Comparison of ENCODE assay signal across 8 cellular contexts in genomic region chr6:26065952-26066380, GRCh38. TPM values are rescaled to one million over a fixed set of nuclear protein-coding genes. Genes with fewer than 3 reads are reported as not detected.
A peak's percentile ranks its signal among the peaks of the same experiment; 100 is the strongest.
DNase-seq lines count a peak whose midpoint lies in the region; ATAC-seq, FAIRE-seq and TF ChIP-seq lines count a peak whose summit lies in the region.

No MANE protein-coding gene starts in this region.

- no TSS peak for BruUV-seq in A673 (replicated peaks; lab: Mats Ljungman, UMichigan)

- H3K4me1 ChIP-seq in A673 (ENCODE audit: insufficient read depth, low read length, poor library complexity, severe bottlenecking) (peaks cover 3% of the 10 kb centered on the region), kidney (ENCODE audit: control insufficient read depth in 1 of 2, insufficient read depth in 1 of 2, low read depth in 1 of 2, low read length in 2 of 2) (no peaks in the 10 kb centered on the region)

- no peaks in the 10 kb centered on the region for H3K27me3 ChIP-seq in A673 (replicated peaks; ENCODE audit: insufficient read depth, low read depth, low read length, poor library complexity)

- peak; percentile 97 for FAIRE-seq in kidney (lab: Jason Lieb, UNC)

- intact Hi-C loops in A673 (cut with micrococcal nuclease; ENCODE audit: unreplicated experiment) (loop anchor here (1.0 kb wide), 1 partner anchor 31 kb away; no protein-coding TSS in a partner anchor), kidney (cut with DNase I) (no loop called here)

- POLR2A ChIA-PET in A673 (lab: Charles Lee; ENCODE audit: low non-redundant PET), result interaction anchor here (0.6 to 0.9 kb wide), 2 partner anchors 133 kb away, joined by 3 read pairs; a partner anchor contains a TSS

- TF ChIP-seq CTCF in A673 (conservative IDR thresholded peaks at IDR 0.05; ENCODE audit: low read depth, low read length), result peak; percentile 88
- TF ChIP-seq CTCF in GM12875 (IDR thresholded peaks at IDR 0.05; ENCODE audit: borderline replicate concordance, insufficient read depth, low read depth, low read length), result peak; percentile 70
- TF ChIP-seq CTCF in cardiac fibroblast (IDR thresholded peaks at IDR 0.05; ENCODE audit: low read depth, low read length), result peak; percentile 83
- TF ChIP-seq CTCF in kidney (IDR thresholded peaks at IDR 0.05; ENCODE audit: borderline replicate concordance, extremely low read depth, insufficient read depth), result peak; percentile 92

- peak overlapping the region; percentile 16 for H3K27ac ChIP-seq in A673 (ENCODE audit: low read depth, low read length, poor library complexity, severe bottlenecking)
- peak overlapping the region in 1 of 2 donors; percentile 13 for H3K27ac ChIP-seq in kidney (ENCODE audit: low read depth in 2 of 2, low read length in 2 of 2)

- H3K36me3 ChIP-seq in A673 (ENCODE audit: insufficient read depth, low read length, poor library complexity, severe bottlenecking) (no peaks in the 10 kb centered on the region), kidney (ENCODE audit: control insufficient read depth in 1 of 2, insufficient read depth in 2 of 2, low read length in 2 of 2) (no peaks in the 10 kb centered on the region)

- DNase-seq in A673 (ENCODE audit: low spot score), result peak; percentile 92
- DNase-seq in NAMALWA (ENCODE audit: low spot score), result peak; percentile 92
- peak; percentile 20 to 84 for DNase-seq in SW 1271 (lab: John Stamatoyannopoulos, UW)
- peak; percentile 90 for DNase-seq in cardiac fibroblast (ENCODE audit: low read depth in 2 of 2)
- no peak for DNase-seq in kidney
- DNase-seq in stimulated activated CD8-positive, alpha-beta memory T cell treated with anti-CD3 and anti-CD28 coated beads, Interleukin-7, amount 100 ng/mL, for 4 hours (ENCODE audit: low read depth in 2 of 2), result peak; percentile 24 to 27

- ATAC-seq in HG02642 (IDR thresholded peaks at IDR 0.05; ENCODE audit: poor library complexity, unreplicated experiment), result peak; percentile 88

- CTCF ChIA-PET in A673 (lab: Charles Lee), result interaction anchor here (0.5 to 1.3 kb wide), 2 partner anchors 32 to 207 kb away, joined by 4 to 5 read pairs; a partner anchor contains a TSS

- H3K9me3 ChIP-seq in A673 (ENCODE audit: low read depth, low read length, poor library complexity, severe bottlenecking), result no peaks in the 10 kb centered on the region
- no peaks in the 10 kb centered on the region for H3K9me3 ChIP-seq in kidney (ENCODE audit: control insufficient read depth in 1 of 2, low read length in 2 of 2)

- peak overlapping the region in 1 of 2 donors; percentile 51 for H3K9ac ChIP-seq in kidney (ENCODE audit: low read length in 2 of 2)

- H3K4me3 ChIP-seq in A673 (ENCODE audit: low read depth, low read length, poor library complexity, severe bottlenecking), result no peak overlapping the region
- H3K4me3 ChIP-seq in GM12875 (ENCODE audit: low read depth, low read length), result no peak overlapping the region
- H3K4me3 ChIP-seq in cardiac fibroblast (replicated peaks in 1 of 2; ENCODE audit: low read depth in 2 of 2, low read length in 2 of 2), result no peak overlapping the region
- H3K4me3 ChIP-seq in kidney (ENCODE audit: low read length in 2 of 2), result peak overlapping the region; percentile 25 to 38

RNA-seq across cellular contexts. Expression of gene HFE, which starts 21.3 kb away (rescaled TPM):
- total RNA-seq in A673 (2021), result 7.8 and 11.5 TPM in 2 replicates
- 10.6 TPM for total RNA-seq in kidney
- 6.3 TPM for polyA plus RNA-seq in kidney (ENCODE audit: insufficient read depth, low read depth, low replicate concordance)

Comparison
In these comparisons a context has a peak if more than half of its experiments do, and no peak if none do; other contexts are left out.
1. H3K4me3 ChIP-seq: peak in kidney (2 of 2); none in A673 (single experiment), GM12875 (single experiment) and cardiac fibroblast (0 of 2).
2. Peak in every context shown above with its lines, with median percentiles within 50 percentile points of each other: CTCF ChIP-seq.